Comparison of ENCODE assay signal across 12 cellular contexts in genomic region chr13:99198630-99199029, GRCh38. TPM values are rescaled to one million over a fixed set of nuclear protein-coding genes. Genes with fewer than 3 reads are reported as not detected.
DNase-seq lines count a peak whose midpoint lies in the region; ATAC-seq and TF ChIP-seq lines count a peak whose summit lies in the region.
"Had no signal": no experiment of that assay in that cellular context is flagged by ENCODE, and none has a peak within 500 bp of the region (broad histone marks: within the 10 kb centered on the region; RNA-seq: fewer than 3 reads in every experiment).

No MANE protein-coding gene starts in this region.

- H3K4me1 Mint-ChIP-seq in activated T-cell treated with anti-CD3 and anti-CD28 coated beads, Interleukin-2, amount 50 U/mL, for 72 hours (ENCODE audit: low read depth) = peaks cover 52% of the 10 kb centered on the region
- H3K4me1 Mint-ChIP-seq in activated CD4-positive, alpha-beta memory T cell treated with anti-CD3 and anti-CD28 coated beads, Interleukin-2, amount 10 ng/mL, durations not matched to agents 7 days and 5 days = peaks cover 31% of the 10 kb centered on the region
- H3K4me1 Mint-ChIP-seq in immature natural killer cell = peaks cover 33 to 38% of the 10 kb centered on the region in 2 donors

- H3K4me1 ChIP-seq in stomach = peaks cover 10 to 51% (median 40%) of the 10 kb centered on the region in 4 donors

- H3K9me3 Mint-ChIP-seq in activated T-cell treated with anti-CD3 and anti-CD28 coated beads, Interleukin-2, amount 50 U/mL, for 72 hours = no peaks in the 10 kb centered on the region
- no peaks in the 10 kb centered on the region for H3K9me3 Mint-ChIP-seq in activated CD4-positive, alpha-beta memory T cell treated with anti-CD3 and anti-CD28 coated beads, Interleukin-2, amount 10 ng/mL, durations not matched to agents 7 days and 5 days
- no peaks in the 10 kb centered on the region for H3K9me3 Mint-ChIP-seq in immature natural killer cell

- peak overlapping the region; percentile 44 to 63 for H3K4me3 Mint-ChIP-seq in activated T-cell treated with anti-CD3 and anti-CD28 coated beads, Interleukin-2, amount 50 U/mL, for 72 hours
- H3K4me3 Mint-ChIP-seq in activated CD4-positive, alpha-beta memory T cell treated with anti-CD3 and anti-CD28 coated beads, Interleukin-2, amount 10 ng/mL, durations not matched to agents 7 days and 5 days = peak overlapping the region; percentile 93
- H3K4me3 Mint-ChIP-seq in immature natural killer cell = peak overlapping the region in 4 of 5 donors; percentile 13 to 72 (median 50)

- intact Hi-C loops in stomach (cut with DNase I; ENCODE audit: low total_unique reads) = no loop called here

- no peak for ATAC-seq in activated T-cell treated with anti-CD3 and anti-CD28 coated beads, Interleukin-2, amount 50 U/mL, for 72 hours (replicated peaks in 1 of 2)
- ATAC-seq in GM21423 (IDR thresholded peaks at IDR 0.05; ENCODE audit: unreplicated experiment) = no peak
- ATAC-seq in GM21717 (IDR thresholded peaks at IDR 0.05; ENCODE audit: unreplicated experiment) = no peak

- H3K27me3 ChIP-seq in stomach = no peaks in the 10 kb centered on the region

- H3K27ac ChIP-seq in stomach = peak overlapping the region in 4 of 5 donors; percentile 98 to 100 (median 98)

- 38 to 62% (median 56%) methylated on average over 3 of the region's 3 CpGs for WGBS in stomach, 5 donors

- TF ChIP-seq EP300 in stomach (IDR thresholded peaks at IDR 0.05) = no peak

- H3K27ac Mint-ChIP-seq in activated T-cell treated with anti-CD3 and anti-CD28 coated beads, Interleukin-2, amount 50 U/mL, for 72 hours = peak overlapping the region; percentile 67
- H3K27ac Mint-ChIP-seq in activated CD4-positive, alpha-beta memory T cell treated with anti-CD3 and anti-CD28 coated beads, Interleukin-2, amount 10 ng/mL, durations not matched to agents 7 days and 5 days = peak overlapping the region; percentile 12
- peak overlapping the region; percentile 57 to 97 (median 92) for H3K27ac Mint-ChIP-seq in immature natural killer cell

- H3K27me3 Mint-ChIP-seq in activated T-cell treated with anti-CD3 and anti-CD28 coated beads, Interleukin-2, amount 50 U/mL, for 72 hours (ENCODE audit: low read depth) = no peaks in the 10 kb centered on the region
- no peaks in the 10 kb centered on the region for H3K27me3 Mint-ChIP-seq in activated CD4-positive, alpha-beta memory T cell treated with anti-CD3 and anti-CD28 coated beads, Interleukin-2, amount 10 ng/mL, durations not matched to agents 7 days and 5 days
- peaks cover 6 to 18% (median 11%) of the 10 kb centered on the region in 3 donors for H3K27me3 Mint-ChIP-seq in immature natural killer cell (ENCODE audit: low read depth in 3 of 3)

- POLR2A ChIA-PET in activated CD4-positive, alpha-beta memory T cell treated with anti-CD3 and anti-CD28 coated beads, Interleukin-2, amount 10 ng/mL, durations not matched to agents 7 days and 5 days (lab: Charles Lee) = interaction anchor here (0.9 to 4.9 kb wide), 7 partner anchors 33 to 236 kb away, joined by 3 to 51 read pairs (median 10); no protein-coding TSS in a partner anchor

- no peaks in the 10 kb centered on the region for H3K9me3 ChIP-seq in stomach

- no peak for TF ChIP-seq CTCF in stomach (IDR thresholded peaks at IDR 0.05)

- no peak overlapping the region for H3K4me3 ChIP-seq in stomach

- CTCF ChIA-PET in activated CD4-positive, alpha-beta memory T cell treated with anti-CD3 and anti-CD28 coated beads, Interleukin-2, amount 10 ng/mL, durations not matched to agents 7 days and 5 days (lab: Charles Lee) = interaction anchor here (2.5 to 12.7 kb wide), 3 partner anchors 19 to 68 kb away, joined by 6 to 179 read pairs (median 21); no protein-coding TSS in a partner anchor

- no peak for DNase-seq in activated T-cell treated with anti-CD3 and anti-CD28 coated beads, Interleukin-2, amount 50 U/mL, for 72 hours
- no peak for DNase-seq in activated T-cell treated with anti-CD3 and anti-CD28 coated beads, Interleukin-2, amount 50 U/mL, for 1 hour
- no peak for DNase-seq in activated CD4-positive, alpha-beta memory T cell treated with anti-CD3 and anti-CD28 coated beads, Interleukin-2, amount 10 ng/mL, durations not matched to agents 7 days and 5 days
- DNase-seq in immature natural killer cell (no peak), stomach (no peak), HUDEP-2 (lab: John Stamatoyannopoulos, UW; ENCODE audit: unreplicated experiment in 76 of 76) (no peak)
- DNase-seq: effector memory CD4-positive, alpha-beta T cell; NCI-H345; SHP77 treated with DMSO at 0.1 percent for 48 hours had no signal

- H3K36me3 Mint-ChIP-seq in activated T-cell treated with anti-CD3 and anti-CD28 coated beads, Interleukin-2, amount 50 U/mL, for 72 hours (ENCODE audit: insufficient read depth in 2 of 2) = peaks cover 1 to 3% of the 10 kb centered on the region in 2 donors
- H3K36me3 Mint-ChIP-seq in activated CD4-positive, alpha-beta memory T cell treated with anti-CD3 and anti-CD28 coated beads, Interleukin-2, amount 10 ng/mL, durations not matched to agents 7 days and 5 days (ENCODE audit: low read depth) = peaks cover 17% of the 10 kb centered on the region
- no peaks in the 10 kb centered on the region for H3K36me3 Mint-ChIP-seq in immature natural killer cell

- no peaks in the 10 kb centered on the region for H3K36me3 ChIP-seq in stomach

- TF ChIP-seq POLR2A in stomach (IDR thresholded peaks at IDR 0.05) = no peak

RNA-seq across cellular contexts. Expression of gene UBAC2, which starts 2.0 kb away (rescaled TPM):
- 10 to 100 TPM; 76.7 to 80.3 TPM for total RNA-seq in activated T-cell treated with anti-CD3 and anti-CD28 coated beads, Interleukin-2, amount 50 U/mL, for 72 hours
- total RNA-seq in activated CD4-positive, alpha-beta memory T cell treated with anti-CD3 and anti-CD28 coated beads, Interleukin-2, amount 10 ng/mL, durations not matched to agents 7 days and 5 days = 10 to 100 TPM; 53.8 to 55.2 TPM
- polyA plus RNA-seq in immature natural killer cell (100 to 1,000 TPM; 114 to 130 (median 115) TPM), stomach (10 to 100 TPM; 37.3 to 53.7 (median 42.9) TPM)
- 10 to 100 TPM; 18.1 to 68.8 (median 35.1) TPM for total RNA-seq in stomach

RNA-seq across cellular contexts. Expression of gene GPR18, which starts 59.5 kb away (rescaled TPM):
- 10 to 100 TPM; 12.4 to 17.3 TPM for total RNA-seq in activated T-cell treated with anti-CD3 and anti-CD28 coated beads, Interleukin-2, amount 50 U/mL, for 72 hours
- 10 to 100 TPM; 10.3 to 10.4 TPM for total RNA-seq in activated CD4-positive, alpha-beta memory T cell treated with anti-CD3 and anti-CD28 coated beads, Interleukin-2, amount 10 ng/mL, durations not matched to agents 7 days and 5 days
- polyA plus RNA-seq in immature natural killer cell (10 to 100 TPM; 10.1 to 30.0 (median 21.1) TPM), stomach (under 1 TPM in 2 of 3 donors, not detected in 1; 0.68 to 0.76 TPM)
- total RNA-seq in stomach = not detected
- total RNA-seq: M059J had no signal

Comparison
In these comparisons a context has a peak if more than half of its experiments do, and no peak if none do; other contexts are left out.
1. H3K27ac Mint-ChIP-seq: peak in every context shown above with its lines; median percentile 92 in immature natural killer cell; 67 in activated T-cell treated with anti-CD3 and anti-CD28 coated beads, Interleukin-2, amount 50 U/mL, for 72 hours; 12 in activated CD4-positive, alpha-beta memory T cell treated with anti-CD3 and anti-CD28 coated beads, Interleukin-2, amount 10 ng/mL, durations not matched to agents 7 days and 5 days.
2. RNA of gene GPR18, which starts 59.5 kb away (total RNA-seq): 12.4 to 17.3 TPM in activated T-cell treated with anti-CD3 and anti-CD28 coated beads, Interleukin-2, amount 50 U/mL, for 72 hours and 10.3 to 10.4 TPM in activated CD4-positive, alpha-beta memory T cell treated with anti-CD3 and anti-CD28 coated beads, Interleukin-2, amount 10 ng/mL, durations not matched to agents 7 days and 5 days; not detected in stomach; every median in the first group is over 4 times any median in the second.
3. Peak in every context shown above with its lines, with median percentiles within 50 percentile points of each other: H3K4me3 Mint-ChIP-seq.